7 cellular contexts compared by ENCODE assay signal in genomic region chr6:112179631-112180030, GRCh38.
"Had no signal": no experiment of that assay in that cellular context is flagged by ENCODE, and none has a peak within 500 bp of the region (broad histone marks: within the 10 kb centered on the region; RNA-seq: fewer than 3 reads in every experiment).

No MANE protein-coding gene starts in this region.

- H3K9me3 Mint-ChIP-seq: central memory CD8-positive, alpha-beta T cell; effector memory CD8-positive, alpha-beta T cell; nephron progenitor cell had no signal

- DNase-seq: cortex of kidney; glutamatergic neuron; stimulated activated CD4-positive, alpha-beta T cell treated with anti-CD3 and anti-CD28 coated beads, Interleukin-4, amount 100 ng/mL, for 1 hour had no signal

- H3K4me1 Mint-ChIP-seq: central memory CD8-positive, alpha-beta T cell had no signal

- H3K4me3 Mint-ChIP-seq: central memory CD8-positive, alpha-beta T cell; effector memory CD8-positive, alpha-beta T cell; nephron progenitor cell had no signal

- H3K27me3 ChIP-seq: body of pancreas had no signal

- H3K27ac ChIP-seq: body of pancreas had no signal

- H3K4me3 ChIP-seq: body of pancreas had no signal

- H3K27ac Mint-ChIP-seq: effector memory CD8-positive, alpha-beta T cell; nephron progenitor cell had no signal

- H3K4me1 ChIP-seq: body of pancreas had no signal

- H3K9me3 ChIP-seq: body of pancreas had no signal
